7 cellular contexts compared by ENCODE assay signal in the genomic region with DNA sequence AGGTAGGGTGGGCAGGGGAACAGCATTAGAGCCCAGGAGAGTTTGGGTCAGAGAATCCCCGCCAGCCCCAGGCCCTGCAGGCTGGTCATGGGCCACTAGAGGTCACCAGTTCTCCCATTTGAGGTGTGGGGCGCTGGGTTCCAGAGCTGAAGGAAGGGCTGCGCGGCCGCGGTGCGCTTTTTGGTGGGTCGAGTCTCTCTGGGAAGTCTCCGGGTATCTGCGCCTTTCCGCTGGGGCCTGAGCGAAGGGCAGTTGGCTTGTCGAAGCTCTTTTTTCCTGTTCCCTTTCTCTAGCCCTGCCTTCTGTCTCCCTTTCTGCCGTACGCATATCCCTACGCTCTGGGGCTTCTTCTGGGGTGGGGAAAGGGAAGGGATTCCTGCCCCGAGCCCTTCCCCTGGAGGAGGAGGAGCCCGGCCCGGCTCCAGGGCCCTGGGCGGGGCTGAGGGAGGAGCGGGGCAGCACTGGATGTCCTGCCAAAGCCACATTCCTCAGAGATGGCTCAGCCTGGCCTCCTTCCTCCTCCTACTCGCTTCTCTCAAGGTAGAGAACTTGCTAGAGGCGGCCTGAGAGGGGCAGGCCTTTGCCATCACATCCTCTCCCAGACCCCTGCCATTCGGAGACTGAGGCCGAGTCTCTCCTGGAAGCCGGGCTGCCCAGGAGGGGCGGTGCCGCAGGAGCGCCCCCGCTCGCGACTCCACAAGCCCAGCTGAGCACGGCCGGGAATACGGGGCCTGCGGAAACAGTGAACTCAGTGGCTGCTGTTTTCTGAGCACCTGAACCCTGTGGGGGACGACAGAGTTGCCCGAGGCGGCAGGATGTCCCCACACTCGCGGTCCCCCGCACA. TPM values are rescaled to one million over a fixed set of nuclear protein-coding genes. Genes with fewer than 3 reads are reported as not detected.
DNase-seq lines count a peak whose midpoint lies in the region; FAIRE-seq and TF ChIP-seq lines count a peak whose summit lies in the region.

No MANE protein-coding gene starts in this region.

- H3K4me1 ChIP-seq in endodermal cell (ENCODE audit: control insufficient read depth, insufficient read depth, low read length) (peaks cover 10% of the 10 kb centered on the region), mesodermal cell (ENCODE audit: control insufficient read depth, insufficient read depth, low read length, poor library complexity, severe bottlenecking) (peaks cover 49% of the 10 kb centered on the region)

- H3K27ac ChIP-seq in endodermal cell (ENCODE audit: low read depth, low read length) (peak overlapping the region; percentile 99), mesodermal cell (ENCODE audit: low read depth, low read length, severe bottlenecking) (peak overlapping the region; percentile 100)

- peak; percentile 85 for TF ChIP-seq CTCF in endodermal cell (conservative IDR thresholded peaks at IDR 0.05)

- no peaks in the 10 kb centered on the region for H3K36me3 ChIP-seq in endodermal cell (ENCODE audit: control insufficient read depth, insufficient read depth, low read length)
- peaks cover 7% of the 10 kb centered on the region for H3K36me3 ChIP-seq in mesodermal cell (ENCODE audit: control insufficient read depth, insufficient read depth, low read length)

- peaks cover 2% of the 10 kb centered on the region for H3K36me3 Mint-ChIP-seq in endodermal cell (ENCODE audit: low read depth)

- TF ChIP-seq POLR2A in GM12892 (IDR thresholded peaks at IDR 0.05; ENCODE audit: low read depth, low read length): no peak; the same call in 1 of the 2 replicates

- FAIRE-seq in GM12892 (lab: Jason Lieb, UNC): peak; percentile 73

- H3K4me1 Mint-ChIP-seq in endodermal cell: peaks cover 42% of the 10 kb centered on the region

- 0% methylated on average over 14 to 42 of the region's 42 CpGs for WGBS in endodermal cell (ENCODE audit: insufficient coverage in 1 of 2, insufficient read length in 1 of 2), 2 experiments
- 0 to 1% methylated on average over 33 to 36 of the region's 42 CpGs for WGBS in mesodermal cell (ENCODE audit: insufficient coverage in 2 of 2), 2 experiments

- no peaks in the 10 kb centered on the region for H3K9me3 Mint-ChIP-seq in endodermal cell

- no peaks in the 10 kb centered on the region for H3K27me3 ChIP-seq in endodermal cell (ENCODE audit: control insufficient read depth, insufficient read depth, low read length, poor library complexity, severe bottlenecking)

- peak overlapping the region; percentile 65 for H3K4me3 Mint-ChIP-seq in endodermal cell

- H3K27ac Mint-ChIP-seq in endodermal cell: peak overlapping the region; percentile 99

- H3K9ac ChIP-seq in endodermal cell (ENCODE audit: extremely low read depth, low read length, poor library complexity, severe bottlenecking): peak overlapping the region; percentile 92

- H3K4me3 ChIP-seq in endodermal cell (ENCODE audit: low read length): peak overlapping the region; percentile 89
- H3K4me3 ChIP-seq in mesodermal cell (ENCODE audit: extremely low read depth, insufficient read depth, low read length, poor library complexity, severe bottlenecking): peak overlapping the region; percentile 39

- no peaks in the 10 kb centered on the region for H3K27me3 Mint-ChIP-seq in endodermal cell (ENCODE audit: insufficient read depth)

- DNase-seq in GM12892 (ENCODE audit: insufficient read length) (peak; percentile 72), HK-2 (ENCODE audit: unreplicated experiment) (peak; percentile 96), NOMO-1 (lab: John Stamatoyannopoulos, UW; ENCODE audit: unreplicated experiment in 2 of 2) (peak; percentile 81 to 87), endodermal cell (peak; percentile 97)
- peak; percentile 84 for DNase-seq in activated CD8-positive, alpha-beta memory T cell treated with anti-CD3 and anti-CD28 coated beads, Interleukin-2, amount 50 U/mL, for 4 hours
- DNase-seq in stimulated activated CD8-positive, alpha-beta memory T cell treated with anti-CD3 and anti-CD28 coated beads, Interleukin-15, amount 100 ng/mL, for 1 hour (ENCODE audit: low read depth): peak; percentile 73

- H3K9me3 ChIP-seq in endodermal cell (ENCODE audit: control insufficient read depth, low read length): no peaks in the 10 kb centered on the region
- no peaks in the 10 kb centered on the region for H3K9me3 ChIP-seq in mesodermal cell (ENCODE audit: control insufficient read depth, low read length)

RNA-seq across cellular contexts. Expression of a gene that starts 12.0 kb away (rescaled TPM):
- 0.49 TPM for polyA plus RNA-seq in GM12892 (2012; ENCODE audit: missing spikeins)
- 1 to 10 TPM; 3.7 to 3.9 TPM for total RNA-seq in endodermal cell
- 2.9 TPM for polyA plus RNA-seq in endodermal cell (2013, experiment 1 of 2)
- polyA plus RNA-seq in endodermal cell (2013, experiment 2 of 2): 1.5 TPM
- polyA plus RNA-seq in mesodermal cell (2013, experiment 1 of 2): 6.7 TPM
- 7.2 TPM for polyA plus RNA-seq in mesodermal cell (2013, experiment 2 of 2)

RNA-seq across cellular contexts. Expression of a gene that starts 18.2 kb away (rescaled TPM):
- polyA plus RNA-seq in GM12892 (2012; ENCODE audit: missing spikeins): 112 TPM
- 100 to 1,000 TPM; 133 to 173 TPM for total RNA-seq in endodermal cell
- polyA plus RNA-seq in endodermal cell (2013, experiment 1 of 2): 132 TPM
- 134 TPM for polyA plus RNA-seq in endodermal cell (2013, experiment 2 of 2)
- polyA plus RNA-seq in mesodermal cell (2013, experiment 1 of 2): 150 TPM
- polyA plus RNA-seq in mesodermal cell (2013, experiment 2 of 2): 143 TPM

RNA-seq across cellular contexts. Expression of a gene that starts 45.7 kb away (rescaled TPM):
- polyA plus RNA-seq in GM12892 (2012; ENCODE audit: missing spikeins): 1.00 TPM
- 1 to 10 TPM in 1 of 2 donors, under 1 TPM in 1; 0.70 to 1.6 TPM for total RNA-seq in endodermal cell
- not detected for polyA plus RNA-seq in endodermal cell (2013, experiment 1 of 2)
- polyA plus RNA-seq in endodermal cell (2013, experiment 2 of 2): not detected
- polyA plus RNA-seq in mesodermal cell (2013, experiment 1 of 2): not detected
- polyA plus RNA-seq in mesodermal cell (2013, experiment 2 of 2): not detected

RNA-seq across cellular contexts. Expression of a gene that starts 53.3 kb away (rescaled TPM):
- 0.49 TPM for polyA plus RNA-seq in GM12892 (2012; ENCODE audit: missing spikeins)
- total RNA-seq in endodermal cell: 1 to 10 TPM; 4.8 to 5.6 TPM
- 5.6 TPM for polyA plus RNA-seq in endodermal cell (2013, experiment 1 of 2)
- polyA plus RNA-seq in endodermal cell (2013, experiment 2 of 2): 8.3 TPM
- 80.5 TPM for polyA plus RNA-seq in mesodermal cell (2013, experiment 1 of 2)
- polyA plus RNA-seq in mesodermal cell (2013, experiment 2 of 2): 65.4 TPM

Comparison
In these comparisons a context has a peak if more than half of its experiments do, and no peak if none do; other contexts are left out.
1. Peak in every context shown above with its lines: DNase-seq, H3K4me3 ChIP-seq and H3K27ac ChIP-seq.